9 cellular contexts compared by ENCODE assay signal in the genomic region with DNA sequence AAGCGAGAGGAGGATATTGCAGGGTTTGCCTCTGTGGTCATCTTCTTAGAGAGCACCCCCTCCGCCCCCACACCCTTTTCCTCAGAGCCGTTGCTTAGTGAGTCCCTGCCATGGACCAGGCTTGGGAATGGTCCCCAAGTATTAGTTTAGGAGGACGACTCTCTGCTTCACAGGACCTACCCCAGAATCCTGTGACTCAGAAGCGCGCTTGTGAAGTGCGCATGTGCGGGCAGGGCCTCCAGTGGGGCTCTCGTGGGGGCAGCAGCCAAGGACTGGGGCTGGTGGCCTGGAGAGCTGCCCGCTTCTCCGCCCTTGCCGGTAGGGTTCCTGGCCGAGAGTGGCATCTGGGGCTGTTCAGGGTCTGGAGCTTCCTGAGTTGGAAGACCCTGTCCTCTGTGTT. TPM values are rescaled to one million over a fixed set of nuclear protein-coding genes. Genes with fewer than 3 reads are reported as not detected.
DNase-seq lines count a peak whose midpoint lies in the region; ATAC-seq, FAIRE-seq and TF ChIP-seq lines count a peak whose summit lies in the region.
"Had no signal": no experiment of that assay in that cellular context is flagged by ENCODE, and none has a peak within 500 bp of the region (broad histone marks: within the 10 kb centered on the region; RNA-seq: fewer than 3 reads in every experiment).

No MANE protein-coding gene starts in this region.

- no peaks in the 10 kb centered on the region for H3K9me3 ChIP-seq in subcutaneous abdominal adipose tissue (ENCODE audit: control insufficient read depth in 5 of 5, low read length in 5 of 5)

- H3K27me3 Mint-ChIP-seq in activated CD4-positive, alpha-beta T cell treated with anti-CD3 and anti-CD28 coated beads, Interleukin-2, amount 10 ng/mL, durations not matched to agents 7 days and 5 days = no peaks in the 10 kb centered on the region
- H3K27me3 Mint-ChIP-seq in activated naive CD8-positive, alpha-beta T cell treated with anti-CD3 and anti-CD28 coated beads, Interleukin-2, amount 50 U/mL, for 24 hours = no peaks in the 10 kb centered on the region

- peak overlapping the region; percentile 36 for H3K4me3 Mint-ChIP-seq in activated CD4-positive, alpha-beta T cell treated with anti-CD3 and anti-CD28 coated beads, Interleukin-2, amount 10 ng/mL, durations not matched to agents 7 days and 5 days
- H3K4me3 Mint-ChIP-seq in activated naive CD8-positive, alpha-beta T cell treated with anti-CD3 and anti-CD28 coated beads, Interleukin-2, amount 50 U/mL, for 24 hours = peak overlapping the region; percentile 69

- no peak for FAIRE-seq in H54 (lab: Jason Lieb, UNC)
- FAIRE-seq: G401.6 had no signal

- DNase-seq in activated CD4-positive, alpha-beta T cell treated with anti-CD3 and anti-CD28 coated beads, Interleukin-2, amount 10 ng/mL, durations not matched to agents 7 days and 5 days = peak; percentile 15
- DNase-seq in activated CD4-positive, alpha-beta T cell treated with anti-CD3 and anti-CD28 coated beads, Interleukin-2, amount 50 U/mL, for 4 hours = no peak
- no peak for DNase-seq in activated naive CD8-positive, alpha-beta T cell treated with anti-CD3 and anti-CD28 coated beads, Interleukin-2, amount 50 U/mL, for 24 hours
- DNase-seq in iPS-NIHi11 (ENCODE audit: low spot score) (peak; percentile 24), H54 (ENCODE audit: insufficient read length, low spot score) (no peak), islet precursor cell (no peak)

- H3K36me3 ChIP-seq in subcutaneous abdominal adipose tissue (ENCODE audit: control insufficient read depth in 5 of 5, insufficient read depth in 5 of 5, low read length in 5 of 5) = peaks cover 0 to 4% (median 2%) of the 10 kb centered on the region in 5 donors

- H3K27me3 ChIP-seq in subcutaneous abdominal adipose tissue (ENCODE audit: control insufficient read depth in 5 of 5, insufficient read depth in 4 of 5, low read length in 5 of 5) = no peaks in the 10 kb centered on the region

- TF ChIP-seq POLR2A in H54 (IDR thresholded peaks at IDR 0.05; ENCODE audit: low read depth, low read length) = no peak

- H3K9ac ChIP-seq in subcutaneous abdominal adipose tissue (ENCODE audit: low read length in 5 of 5) = peak overlapping the region in 3 of 5 donors; percentile 26 to 33 (median 29)

- H3K27ac Mint-ChIP-seq in activated CD4-positive, alpha-beta T cell treated with anti-CD3 and anti-CD28 coated beads, Interleukin-2, amount 10 ng/mL, durations not matched to agents 7 days and 5 days = peak overlapping the region; percentile 54
- H3K27ac Mint-ChIP-seq in activated naive CD8-positive, alpha-beta T cell treated with anti-CD3 and anti-CD28 coated beads, Interleukin-2, amount 50 U/mL, for 24 hours = peak overlapping the region; percentile 59

- POLR2A ChIA-PET in activated CD4-positive, alpha-beta T cell treated with anti-CD3 and anti-CD28 coated beads, Interleukin-2, amount 10 ng/mL, durations not matched to agents 7 days and 5 days (lab: Charles Lee) = interaction anchor here (0.6 kb wide), 1 partner anchor 333 kb away, joined by 3 read pairs; no protein-coding TSS in a partner anchor

- H3K4me3 ChIP-seq in subcutaneous abdominal adipose tissue (ENCODE audit: low read depth in 1 of 5, low read length in 5 of 5) = peak overlapping the region; percentile 56 to 69 (median 61)

- ATAC-seq in activated naive CD8-positive, alpha-beta T cell treated with anti-CD3 and anti-CD28 coated beads, Interleukin-2, amount 50 U/mL, for 24 hours = no peak
- ATAC-seq in HG02840 (IDR thresholded peaks at IDR 0.05; ENCODE audit: low FRiP score, unreplicated experiment) = no peak

- H3K36me3 Mint-ChIP-seq in activated CD4-positive, alpha-beta T cell treated with anti-CD3 and anti-CD28 coated beads, Interleukin-2, amount 10 ng/mL, durations not matched to agents 7 days and 5 days (ENCODE audit: low read depth) = no peaks in the 10 kb centered on the region
- H3K36me3 Mint-ChIP-seq in activated naive CD8-positive, alpha-beta T cell treated with anti-CD3 and anti-CD28 coated beads, Interleukin-2, amount 50 U/mL, for 24 hours (ENCODE audit: low read depth) = peaks cover 6% of the 10 kb centered on the region

- peaks cover 42% of the 10 kb centered on the region for H3K4me1 Mint-ChIP-seq in activated CD4-positive, alpha-beta T cell treated with anti-CD3 and anti-CD28 coated beads, Interleukin-2, amount 10 ng/mL, durations not matched to agents 7 days and 5 days
- peaks cover 47% of the 10 kb centered on the region for H3K4me1 Mint-ChIP-seq in activated naive CD8-positive, alpha-beta T cell treated with anti-CD3 and anti-CD28 coated beads, Interleukin-2, amount 50 U/mL, for 24 hours

- peaks cover 2 to 38% (median 33%) of the 10 kb centered on the region in 5 donors for H3K4me1 ChIP-seq in subcutaneous abdominal adipose tissue (ENCODE audit: control insufficient read depth in 5 of 5, insufficient read depth in 5 of 5, low read length in 5 of 5)

- H3K9me3 Mint-ChIP-seq in activated CD4-positive, alpha-beta T cell treated with anti-CD3 and anti-CD28 coated beads, Interleukin-2, amount 10 ng/mL, durations not matched to agents 7 days and 5 days = no peaks in the 10 kb centered on the region
- H3K9me3 Mint-ChIP-seq in activated naive CD8-positive, alpha-beta T cell treated with anti-CD3 and anti-CD28 coated beads, Interleukin-2, amount 50 U/mL, for 24 hours = no peaks in the 10 kb centered on the region

- CTCF ChIA-PET in activated CD4-positive, alpha-beta T cell treated with anti-CD3 and anti-CD28 coated beads, Interleukin-2, amount 10 ng/mL, durations not matched to agents 7 days and 5 days (lab: Charles Lee) = interaction anchor here (1.0 to 2.6 kb wide), 2 partner anchors 12 to 22 kb away, joined by 3 to 17 read pairs; no protein-coding TSS in a partner anchor

- peak overlapping the region; percentile 30 for H3K27ac ChIP-seq in subcutaneous abdominal adipose tissue (ENCODE audit: low read depth, low read length)

RNA-seq across cellular contexts. Expression of a gene that starts 37.3 kb away (rescaled TPM):
- total RNA-seq in activated CD4-positive, alpha-beta T cell treated with anti-CD3 and anti-CD28 coated beads, Interleukin-2, amount 10 ng/mL, durations not matched to agents 7 days and 5 days = 100 to 1,000 TPM; 389 to 395 TPM

RNA-seq across cellular contexts. Expression of a gene that starts 59.4 kb away (rescaled TPM):
- total RNA-seq in activated CD4-positive, alpha-beta T cell treated with anti-CD3 and anti-CD28 coated beads, Interleukin-2, amount 10 ng/mL, durations not matched to agents 7 days and 5 days = under 1 TPM in 1 of 2 experiments, not detected in 1; 0.19 TPM

Comparison
In these comparisons a context has a peak if more than half of its experiments do, and no peak if none do; other contexts are left out.
1. DNase-seq: peak in activated CD4-positive, alpha-beta T cell treated with anti-CD3 and anti-CD28 coated beads, Interleukin-2, amount 10 ng/mL, durations not matched to agents 7 days and 5 days (single experiment) and iPS-NIHi11 (single experiment); none in activated CD4-positive, alpha-beta T cell treated with anti-CD3 and anti-CD28 coated beads, Interleukin-2, amount 50 U/mL, for 4 hours (0 of 2), activated naive CD8-positive, alpha-beta T cell treated with anti-CD3 and anti-CD28 coated beads, Interleukin-2, amount 50 U/mL, for 24 hours (single experiment), H54 (single experiment) and islet precursor cell (single experiment).